In the genomic region with DNA sequence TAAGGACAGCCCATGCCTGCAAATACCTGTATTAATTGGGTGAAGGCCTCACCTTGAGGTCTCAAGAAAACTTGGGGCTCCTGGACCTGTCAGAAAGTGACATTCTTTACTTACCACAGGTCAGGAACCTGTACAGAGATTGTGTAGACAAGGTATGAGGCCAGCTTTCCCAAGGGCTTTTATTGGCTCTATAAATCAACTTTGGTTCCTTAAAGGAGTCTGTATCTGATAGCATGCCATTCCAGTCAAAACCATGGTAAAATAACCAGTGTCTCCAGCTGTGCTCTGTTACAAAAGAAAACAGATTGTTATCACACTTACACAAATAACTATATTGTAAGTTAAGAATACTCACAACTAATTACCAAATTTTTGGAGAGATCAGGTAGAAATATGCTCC, we compare ENCODE assay signal across 23 cellular contexts.
DNase-seq lines count a peak whose midpoint lies in the region; ATAC-seq, FAIRE-seq and TF ChIP-seq lines count a peak whose summit lies in the region.
"Had no signal": no experiment of that assay in that cellular context is flagged by ENCODE, and none has a peak within 500 bp of the region (broad histone marks: within the 10 kb centered on the region; RNA-seq: fewer than 3 reads in every experiment).

No MANE protein-coding gene starts in this region.

- no peak for ATAC-seq in K562
- ATAC-seq in activated T-cell treated with anti-CD3 and anti-CD28 coated beads, Interleukin-2, amount 50 U/mL, for 72 hours (replicated peaks in 1 of 2), result no peak
- ATAC-seq: A549, GM23338, HCT116 had no signal

- POLR2A ChIA-PET in HEK293T (lab: Yijun Ruan, JAX) (no interaction called here), K562 (lab: Yijun Ruan, JAX) (no interaction called here)

- no peaks in the 10 kb centered on the region for H4K20me1 ChIP-seq in K562 (replicated peaks; ENCODE audit: control insufficient read depth, insufficient read depth, low read length)

- no peak for FAIRE-seq in K562 (lab: Jason Lieb, UNC)
- FAIRE-seq: A549, GM12891, GM18507 had no signal

- peaks cover 3% of the 10 kb centered on the region for H3K4me1 Mint-ChIP-seq in activated T-cell treated with anti-CD3 and anti-CD28 coated beads, Interleukin-2, amount 50 U/mL, for 72 hours (ENCODE audit: low read depth)
- H3K4me1 Mint-ChIP-seq in endothelial cell (ENCODE audit: unreplicated experiment), result no peaks in the 10 kb centered on the region
- H3K4me1 Mint-ChIP-seq: GM23338, H9 had no signal

- no peak overlapping the region for H2AFZ ChIP-seq in K562 (ENCODE audit: low read depth, low read length)
- H2AFZ ChIP-seq: GM23338 had no signal

- H3K9ac ChIP-seq in K562 (ENCODE audit: insufficient read depth in 1 of 2, low read depth in 2 of 2, low read length in 2 of 2), result no peak overlapping the region

- H3K4me1 ChIP-seq in K562 (replicated peaks in 1 of 2; ENCODE audit: control insufficient read depth in 2 of 2, insufficient read depth in 2 of 2, low read length in 2 of 2) (peaks cover 18 to 21% of the 10 kb centered on the region in 2 experiments), vagina (no peaks in the 10 kb centered on the region)
- H3K4me1 ChIP-seq: A549 had no signal

- H3K9me3 ChIP-seq in K562 (replicated peaks; ENCODE audit: control insufficient read depth, insufficient read depth, low read depth, low read length) (no peaks in the 10 kb centered on the region), vagina (no peaks in the 10 kb centered on the region)

- in situ Hi-C loops in K562 (cut with MboI), result no loop called here

- TF ChIP-seq POLR2A in K562 (conservative IDR thresholded peaks at IDR 0.05), result no peak
- no peak for TF ChIP-seq POLR2A in vagina (IDR thresholded peaks at IDR 0.05)

- no peak for TF ChIP-seq CTCF in LNCaP clone FGC (IDR thresholded peaks at IDR 0.05; ENCODE audit: control insufficient read depth, extremely low read depth, insufficient read depth)
- no peak for TF ChIP-seq CTCF in K562 (IDR thresholded peaks at IDR 0.05 in 2 of 3, conservative IDR thresholded peaks at IDR 0.05 in 1 of 3; ENCODE audit: insufficient read depth in 2 of 3, low read depth in 1 of 3, low read length in 3 of 3)
- TF ChIP-seq CTCF in dorsolateral prefrontal cortex (IDR thresholded peaks at IDR 0.05 in 54 of 56, conservative IDR thresholded peaks at IDR 0.05 in 2 of 56; ENCODE audit: low read depth in 1 of 56, partially characterized antibody in 56 of 56), result no peak
- TF ChIP-seq CTCF in endothelial cell (IDR thresholded peaks at IDR 0.05; ENCODE audit: unreplicated experiment), result no peak
- no peak for TF ChIP-seq CTCF in vagina (IDR thresholded peaks at IDR 0.05)

- peaks cover 7 to 16% of the 10 kb centered on the region in 2 donors for H3K36me3 Mint-ChIP-seq in activated T-cell treated with anti-CD3 and anti-CD28 coated beads, Interleukin-2, amount 50 U/mL, for 72 hours (ENCODE audit: insufficient read depth in 2 of 2)
- H3K36me3 Mint-ChIP-seq in endothelial cell (ENCODE audit: low read depth, unreplicated experiment), result peaks cover 58% of the 10 kb centered on the region

- H3K4me3 ChIP-seq in LNCaP clone FGC (ENCODE audit: low read depth, low read length) (no peak overlapping the region), K562 (no peak overlapping the region), dorsolateral prefrontal cortex (no peak overlapping the region), vagina (no peak overlapping the region)
- H3K4me3 ChIP-seq: A549, GM23338 had no signal

- no peaks in the 10 kb centered on the region for H3K79me2 ChIP-seq in K562 (ENCODE audit: control insufficient read depth, insufficient read depth, low read length)

- DNase-seq in HEK293T (ENCODE audit: extremely low spot score) (no peak), LNCaP clone FGC (ENCODE audit: low read depth) (peak; percentile 63), K562 (ENCODE audit: extremely low read depth in 1 of 4, low spot score in 3 of 4) (no peak), islet precursor cell (peak; percentile 29), dorsolateral prefrontal cortex (no peak), endothelial cell (ENCODE audit: low spot score) (no peak), vagina (ENCODE audit: extremely low spot score in 2 of 2) (no peak)
- DNase-seq in activated T-cell treated with anti-CD3 and anti-CD28 coated beads, Interleukin-2, amount 50 U/mL, for 72 hours, result no peak
- DNase-seq: 8988T; C1 segment of cervical spinal cord; Calu3; CD4-positive, alpha-beta memory T cell; COR-L47; DMS53; DMS79 treated with DMSO at 0.1 percent for 48 hours; GF-D8; H9; HFFc6 had no signal

- no peak overlapping the region for H3K4me3 Mint-ChIP-seq in activated T-cell treated with anti-CD3 and anti-CD28 coated beads, Interleukin-2, amount 50 U/mL, for 72 hours
- H3K4me3 Mint-ChIP-seq in endothelial cell (ENCODE audit: unreplicated experiment), result no peak overlapping the region
- H3K4me3 Mint-ChIP-seq: CD4-positive, alpha-beta memory T cell; GM23338; H9; HFFc6 had no signal

- H3K27ac Mint-ChIP-seq in activated T-cell treated with anti-CD3 and anti-CD28 coated beads, Interleukin-2, amount 50 U/mL, for 72 hours, result no peak overlapping the region
- H3K27ac Mint-ChIP-seq in endothelial cell (ENCODE audit: unreplicated experiment), result no peak overlapping the region
- H3K27ac Mint-ChIP-seq: CD4-positive, alpha-beta memory T cell; GM23338; H9; HFFc6 had no signal

- no peak overlapping the region for H3K4me2 ChIP-seq in K562 (ENCODE audit: insufficient read depth, low read length)
- H3K4me2 ChIP-seq: A549, GM23338 had no signal

- TF ChIP-seq EP300 in K562 (IDR thresholded peaks at IDR 0.05; ENCODE audit: low read length), result no peak

- H3K27ac ChIP-seq in K562 (ENCODE audit: extremely low read depth, low read depth, low read length) (no peak overlapping the region), dorsolateral prefrontal cortex (no peak overlapping the region), vagina (no peak overlapping the region)
- H3K27ac ChIP-seq: A549 had no signal

- CTCF ChIA-PET in HEK293T (lab: Yijun Ruan, JAX), result no interaction called here
- CTCF ChIA-PET in K562 (lab: Yijun Ruan, JAX; ENCODE audit: low intra/inter-chr PET ratio), result no interaction called here

- no peak for TF ChIP-seq RAD21 in K562 (CRISPR knock-in tag; conservative IDR thresholded peaks at IDR 0.05 in 1 of 2, IDR thresholded peaks at IDR 0.05 in 1 of 2)

- BruUV-seq in K562 (replicated peaks; lab: Mats Ljungman, UMichigan), result no TSS peak

- intact Hi-C loops in K562 (cut with micrococcal nuclease) (no loop called here), dorsolateral prefrontal cortex (cut with DNase I) (no loop called here), vagina (cut with DNase I) (no loop called here)

- no peaks in the 10 kb centered on the region for H3K27me3 Mint-ChIP-seq in activated T-cell treated with anti-CD3 and anti-CD28 coated beads, Interleukin-2, amount 50 U/mL, for 72 hours (ENCODE audit: low read depth)
- peaks cover 2% of the 10 kb centered on the region for H3K27me3 Mint-ChIP-seq in endothelial cell (ENCODE audit: unreplicated experiment)

- H3K27me3 ChIP-seq in K562 (ENCODE audit: control insufficient read depth in 2 of 2, insufficient read depth in 2 of 2, low read length in 2 of 2) (no peaks in the 10 kb centered on the region), dorsolateral prefrontal cortex (no peaks in the 10 kb centered on the region), vagina (no peaks in the 10 kb centered on the region)

- no peaks in the 10 kb centered on the region for H3K9me1 ChIP-seq in K562 (ENCODE audit: control insufficient read depth, insufficient read depth, low read length)

- H3K36me3 ChIP-seq in K562 (ENCODE audit: control insufficient read depth, insufficient read depth, low read length), result no peaks in the 10 kb centered on the region
- H3K36me3 ChIP-seq in vagina, result peaks cover 0 to 16% of the 10 kb centered on the region in 2 donors

- peaks cover 0 to 7% of the 10 kb centered on the region in 2 donors for H3K9me3 Mint-ChIP-seq in activated T-cell treated with anti-CD3 and anti-CD28 coated beads, Interleukin-2, amount 50 U/mL, for 72 hours
- H3K9me3 Mint-ChIP-seq in endothelial cell (ENCODE audit: unreplicated experiment), result peaks cover 5% of the 10 kb centered on the region

TF ChIP-seq in HEK293T, 16 proteins besides CTCF, POLR2A, EP300 and RAD21:
- no peak for TF ChIP-seq ARNT (IDR thresholded peaks at IDR 0.05)
- TF ChIP-seq, protein P1, sequence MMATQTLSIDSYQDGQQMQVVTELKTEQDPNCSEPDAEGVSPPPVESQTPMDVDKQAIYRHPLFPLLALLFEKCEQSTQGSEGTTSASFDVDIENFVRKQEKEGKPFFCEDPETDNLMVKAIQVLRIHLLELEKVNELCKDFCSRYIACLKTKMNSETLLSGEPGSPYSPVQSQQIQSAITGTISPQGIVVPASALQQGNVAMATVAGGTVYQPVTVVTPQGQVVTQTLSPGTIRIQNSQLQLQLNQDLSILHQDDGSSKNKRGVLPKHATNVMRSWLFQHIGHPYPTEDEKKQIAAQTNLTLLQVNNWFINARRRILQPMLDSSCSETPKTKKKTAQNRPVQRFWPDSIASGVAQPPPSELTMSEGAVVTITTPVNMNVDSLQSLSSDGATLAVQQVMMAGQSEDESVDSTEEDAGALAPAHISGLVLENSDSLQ (IDR thresholded peaks at IDR 0.05), result 0 out of 2 replicates have a peak, but pooled peaks have one; percentile 27

TF ChIP-seq in K562, 482 proteins besides CTCF, POLR2A, EP300 and RAD21:
- peak; percentile 9 for TF ChIP-seq MEIS2 (IDR thresholded peaks at IDR 0.05; ENCODE audit: partially characterized antibody)
- TF ChIP-seq, protein P2, sequence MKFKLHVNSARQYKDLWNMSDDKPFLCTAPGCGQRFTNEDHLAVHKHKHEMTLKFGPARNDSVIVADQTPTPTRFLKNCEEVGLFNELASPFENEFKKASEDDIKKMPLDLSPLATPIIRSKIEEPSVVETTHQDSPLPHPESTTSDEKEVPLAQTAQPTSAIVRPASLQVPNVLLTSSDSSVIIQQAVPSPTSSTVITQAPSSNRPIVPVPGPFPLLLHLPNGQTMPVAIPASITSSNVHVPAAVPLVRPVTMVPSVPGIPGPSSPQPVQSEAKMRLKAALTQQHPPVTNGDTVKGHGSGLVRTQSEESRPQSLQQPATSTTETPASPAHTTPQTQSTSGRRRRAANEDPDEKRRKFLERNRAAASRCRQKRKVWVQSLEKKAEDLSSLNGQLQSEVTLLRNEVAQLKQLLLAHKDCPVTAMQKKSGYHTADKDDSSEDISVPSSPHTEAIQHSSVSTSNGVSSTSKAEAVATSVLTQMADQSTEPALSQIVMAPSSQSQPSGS (CRISPR knock-in tag; IDR thresholded peaks at IDR 0.05), result no peak
- no peak for TF ChIP-seq IFI16 (CRISPR knock-in tag; IDR thresholded peaks at IDR 0.05)
TF ChIP-seq in K562: peak in this region for 1.

Comparison
In these comparisons a context has a peak if more than half of its experiments do, and no peak if none do; other contexts are left out.
1. DNase-seq: peak in LNCaP clone FGC (single experiment) and islet precursor cell (single experiment); none in HEK293T (single experiment), K562 (0 of 4), activated T-cell treated with anti-CD3 and anti-CD28 coated beads, Interleukin-2, amount 50 U/mL, for 72 hours (0 of 2), dorsolateral prefrontal cortex (0 of 10), endothelial cell (single experiment) and vagina (0 of 2).